In genomic region chr16:90009172-90009899, GRCh38 we compare ENCODE assay signal across 13 cellular contexts. TPM values are rescaled to one million over a fixed set of nuclear protein-coding genes. Genes with fewer than 3 reads are reported as not detected.
A peak's percentile ranks its signal among the peaks of the same experiment; 100 is the strongest.
DNase-seq lines count a peak whose midpoint lies in the region; ATAC-seq and TF ChIP-seq lines count a peak whose summit lies in the region.
"Had no signal": no experiment of that assay in that cellular context is flagged by ENCODE, and none has a peak within 500 bp of the region (broad histone marks: within the 10 kb centered on the region; RNA-seq: fewer than 3 reads in every experiment).

No MANE protein-coding gene starts in this region.

- H3K36me3 Mint-ChIP-seq in activated CD8-positive, alpha-beta memory T cell treated with anti-CD3 and anti-CD28 coated beads, Interleukin-2, amount 10 ng/mL, durations not matched to agents 7 days and 5 days = no peaks in the 10 kb centered on the region
- peaks cover 5% of the 10 kb centered on the region for H3K36me3 Mint-ChIP-seq in central memory CD8-positive, alpha-beta T cell (ENCODE audit: insufficient read depth)

- H4K20me1 ChIP-seq in Loucy (ENCODE audit: insufficient read depth, low read length, poor library complexity, severe bottlenecking) (no peaks in the 10 kb centered on the region), smooth muscle cell (ENCODE audit: low read depth) (no peaks in the 10 kb centered on the region)

- H3K36me3 ChIP-seq in Loucy (ENCODE audit: insufficient read depth, low read length) = no peaks in the 10 kb centered on the region
- H3K36me3 ChIP-seq in smooth muscle cell (ENCODE audit: low read depth) = no peaks in the 10 kb centered on the region
- H3K36me3 ChIP-seq: adrenal gland, gastroesophageal sphincter had no signal

- 97% methylated on average over 22 of the region's 22 CpGs for WGBS in smooth muscle cell (ENCODE audit: low lambda C conversion rate)

- H2AFZ ChIP-seq in Loucy (ENCODE audit: low read length) (no peak overlapping the region), smooth muscle cell (ENCODE audit: low read depth) (no peak overlapping the region)

- H3K4me3 ChIP-seq in Loucy (ENCODE audit: low read length, poor library complexity, severe bottlenecking) (peak overlapping the region; percentile 75), smooth muscle cell (no peak overlapping the region)
- H3K4me3 ChIP-seq: adrenal gland, gastroesophageal sphincter, tibial nerve had no signal

- peak overlapping the region; percentile 91 for H3K4me2 ChIP-seq in Loucy (ENCODE audit: low read depth, low read length, poor library complexity, severe bottlenecking)
- H3K4me2 ChIP-seq in smooth muscle cell = no peak overlapping the region

- no peak for DNase-seq in activated CD8-positive, alpha-beta memory T cell treated with anti-CD3 and anti-CD28 coated beads, Interleukin-2, amount 10 ng/mL, durations not matched to agents 7 days and 5 days
- DNase-seq in activated CD8-positive, alpha-beta memory T cell treated with anti-CD3 and anti-CD28 coated beads, Interleukin-2, amount 50 U/mL, for 48 hours = no peak
- no peak for DNase-seq in central memory CD8-positive, alpha-beta T cell (ENCODE audit: low spot score in 2 of 2)
- no peak for DNase-seq in sciatic nerve (ENCODE audit: low spot score)
- DNase-seq in NCI-H2227 (lab: John Stamatoyannopoulos, UW; ENCODE audit: unreplicated experiment) = no peak
- DNase-seq in smooth muscle cell (lab: John Stamatoyannopoulos, UW; ENCODE audit: unreplicated experiment) = no peak
- DNase-seq: adrenal gland, T1000 had no signal

- H3F3A ChIP-seq in Loucy (ENCODE audit: low read depth) = no peaks in the 10 kb centered on the region
- H3F3A ChIP-seq in smooth muscle cell (ENCODE audit: low read depth) = no peaks in the 10 kb centered on the region

- no peak for TF ChIP-seq CTCF in Loucy (conservative IDR thresholded peaks at IDR 0.05; ENCODE audit: low read length)
- no peak for TF ChIP-seq CTCF in smooth muscle cell (IDR thresholded peaks at IDR 0.05; ENCODE audit: borderline replicate concordance, insufficient read depth, poor library complexity, severe bottlenecking)

- intact Hi-C loops in sciatic nerve (cut with DNase I) = no loop called here

- peaks cover 12% of the 10 kb centered on the region for H3K4me1 Mint-ChIP-seq in activated CD8-positive, alpha-beta memory T cell treated with anti-CD3 and anti-CD28 coated beads, Interleukin-2, amount 10 ng/mL, durations not matched to agents 7 days and 5 days
- peaks cover 16% of the 10 kb centered on the region for H3K4me1 Mint-ChIP-seq in central memory CD8-positive, alpha-beta T cell
- H3K4me1 Mint-ChIP-seq: nephron had no signal

- H3K9me3 ChIP-seq in Loucy (ENCODE audit: insufficient read depth, low read depth, low read length) = no peaks in the 10 kb centered on the region
- H3K9me3 ChIP-seq in smooth muscle cell (replicated peaks; ENCODE audit: low read depth) = no peaks in the 10 kb centered on the region
- H3K9me3 ChIP-seq: adrenal gland, gastroesophageal sphincter, tibial nerve had no signal

- CTCF ChIA-PET in activated CD8-positive, alpha-beta memory T cell treated with anti-CD3 and anti-CD28 coated beads, Interleukin-2, amount 10 ng/mL, durations not matched to agents 7 days and 5 days (lab: Charles Lee) = no interaction called here

- H3K4me1 ChIP-seq in Loucy (ENCODE audit: insufficient read depth, low read length, poor library complexity, severe bottlenecking) (peaks cover 23% of the 10 kb centered on the region), smooth muscle cell (ENCODE audit: low read depth) (no peaks in the 10 kb centered on the region)
- H3K4me1 ChIP-seq: adrenal gland, gastroesophageal sphincter had no signal

- peak; percentile 37 for ATAC-seq in activated CD8-positive, alpha-beta memory T cell treated with anti-CD3 and anti-CD28 coated beads, Interleukin-2, amount 10 ng/mL, durations not matched to agents 7 days and 5 days
- peak; percentile 9 for ATAC-seq in central memory CD8-positive, alpha-beta T cell (replicated peaks; ENCODE audit: extremely low read depth, poor library complexity, severe bottlenecking)
- peak; percentile 28 for ATAC-seq in sciatic nerve
- no peak for ATAC-seq in HG03025 (IDR thresholded peaks at IDR 0.05; ENCODE audit: low FRiP score, unreplicated experiment)
- ATAC-seq: gastroesophageal sphincter had no signal

- no peak overlapping the region for H3K27ac Mint-ChIP-seq in activated CD8-positive, alpha-beta memory T cell treated with anti-CD3 and anti-CD28 coated beads, Interleukin-2, amount 10 ng/mL, durations not matched to agents 7 days and 5 days
- H3K27ac Mint-ChIP-seq in central memory CD8-positive, alpha-beta T cell (ENCODE audit: low read depth) = peak overlapping the region; percentile 74
- H3K27ac Mint-ChIP-seq: nephron had no signal

- no peaks in the 10 kb centered on the region for H3K9me2 ChIP-seq in Loucy (replicated peaks; ENCODE audit: low read depth, low read length)

- H3K79me2 ChIP-seq in Loucy (ENCODE audit: insufficient read depth, low read length) (no peaks in the 10 kb centered on the region), smooth muscle cell (ENCODE audit: low read depth) (no peaks in the 10 kb centered on the region)

- H3K4me3 Mint-ChIP-seq in activated CD8-positive, alpha-beta memory T cell treated with anti-CD3 and anti-CD28 coated beads, Interleukin-2, amount 10 ng/mL, durations not matched to agents 7 days and 5 days = no peak overlapping the region
- peak overlapping the region; percentile 75 for H3K4me3 Mint-ChIP-seq in central memory CD8-positive, alpha-beta T cell
- H3K4me3 Mint-ChIP-seq: nephron had no signal

- H3K27me3 ChIP-seq in Loucy (ENCODE audit: insufficient read depth, low read length, poor library complexity, severe bottlenecking) (no peaks in the 10 kb centered on the region), smooth muscle cell (ENCODE audit: low read depth) (no peaks in the 10 kb centered on the region)
- H3K27me3 ChIP-seq: adrenal gland, gastroesophageal sphincter, tibial nerve had no signal

- no peaks in the 10 kb centered on the region for H3K9me3 Mint-ChIP-seq in activated CD8-positive, alpha-beta memory T cell treated with anti-CD3 and anti-CD28 coated beads, Interleukin-2, amount 10 ng/mL, durations not matched to agents 7 days and 5 days (ENCODE audit: low read depth)
- H3K9me3 Mint-ChIP-seq in central memory CD8-positive, alpha-beta T cell = no peaks in the 10 kb centered on the region
- H3K9me3 Mint-ChIP-seq: nephron had no signal

- H3K9ac ChIP-seq in Loucy (ENCODE audit: low read depth, low read length, poor library complexity, severe bottlenecking) (peak overlapping the region; percentile 48), smooth muscle cell (ENCODE audit: low read depth) (no peak overlapping the region)

- H3K27ac ChIP-seq in smooth muscle cell (ENCODE audit: low read depth) = no peak overlapping the region
- H3K27ac ChIP-seq: adrenal gland, gastroesophageal sphincter, tibial nerve had no signal

- peaks cover 14% of the 10 kb centered on the region for H3K27me3 Mint-ChIP-seq in activated CD8-positive, alpha-beta memory T cell treated with anti-CD3 and anti-CD28 coated beads, Interleukin-2, amount 10 ng/mL, durations not matched to agents 7 days and 5 days
- H3K27me3 Mint-ChIP-seq in central memory CD8-positive, alpha-beta T cell = peaks cover 6% of the 10 kb centered on the region

RNA-seq across cellular contexts. Expression of gene DBNDD1, which starts 9.9 kb away (rescaled TPM):
- total RNA-seq in activated CD8-positive, alpha-beta memory T cell treated with anti-CD3 and anti-CD28 coated beads, Interleukin-2, amount 10 ng/mL, durations not matched to agents 7 days and 5 days = not detected
- total RNA-seq in sciatic nerve (1.8 TPM), smooth muscle cell (3.5 and 3.8 TPM in 2 replicates)
- 3.3 and 7.0 TPM in 2 replicates for polyA plus RNA-seq in smooth muscle cell
